ENCODE assay signal across 10 cellular contexts in the genomic region with DNA sequence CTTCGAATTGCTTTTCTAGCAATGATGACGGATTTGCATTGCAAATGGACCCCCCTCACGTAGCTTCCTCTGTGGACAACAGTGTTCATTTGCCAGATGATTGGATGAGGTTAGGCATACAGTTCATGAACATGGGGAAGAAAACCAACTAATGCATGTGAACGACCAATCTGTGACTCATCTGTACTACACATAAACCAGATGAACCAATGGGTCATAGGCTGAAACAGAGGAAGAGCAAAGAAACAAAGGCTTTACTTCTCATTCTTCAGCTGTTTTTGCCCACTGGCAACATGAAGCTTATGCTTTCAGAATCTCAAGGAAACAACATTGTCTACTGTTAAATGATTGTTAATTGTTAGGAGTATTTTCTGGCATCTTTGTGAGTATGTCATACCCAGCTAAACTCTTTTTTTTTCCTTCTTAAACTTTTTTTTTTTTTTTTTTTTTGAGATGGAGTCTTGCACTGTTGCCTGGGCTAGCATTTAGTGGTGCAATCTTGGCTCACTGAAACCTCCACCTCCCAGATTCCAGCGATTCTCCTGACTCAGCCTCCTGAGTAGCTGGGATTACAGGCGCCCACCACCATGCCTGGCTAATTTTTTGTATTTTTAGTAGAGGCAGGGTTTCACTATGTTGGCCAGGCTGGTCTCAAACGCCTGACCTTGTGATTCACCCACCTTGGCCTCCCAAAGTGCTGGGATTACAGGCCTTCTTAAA. TPM values are rescaled to one million over a fixed set of nuclear protein-coding genes. Genes with fewer than 3 reads are reported as not detected.
DNase-seq lines count a peak whose midpoint lies in the region; ATAC-seq and TF ChIP-seq lines count a peak whose summit lies in the region.
"Had no signal": no experiment of that assay in that cellular context is flagged by ENCODE, and none has a peak within 500 bp of the region (broad histone marks: within the 10 kb centered on the region; RNA-seq: fewer than 3 reads in every experiment).

No MANE protein-coding gene starts in this region.

- CTCF ChIA-PET in HCT116 (lab: Charles Lee), result no interaction called here

- intact Hi-C loops in HCT116 (cut with micrococcal nuclease) (no loop called here), dorsolateral prefrontal cortex (cut with DNase I) (no loop called here)

- peaks cover 0 to 12% of the 10 kb centered on the region in 2 experiments; a peak in 2 of 4 replicates for H3K4me1 ChIP-seq in HCT116 (ENCODE audit: control insufficient read depth in 1 of 2, insufficient read depth in 2 of 2, low read length in 2 of 2)
- peaks cover 52% of the 10 kb centered on the region for H3K4me1 ChIP-seq in SJSA1 (replicated peaks)
- H3K4me1 ChIP-seq in fibroblast of lung (ENCODE audit: control insufficient read depth, extremely low read depth, insufficient read depth, low read length), result peaks cover 29% of the 10 kb centered on the region
- H3K4me1 ChIP-seq in subcutaneous abdominal adipose tissue (ENCODE audit: control insufficient read depth in 5 of 5, insufficient read depth in 5 of 5, low read length in 5 of 5), result peaks cover 0 to 52% (median 36%) of the 10 kb centered on the region in 5 donors

- H3K4me3 ChIP-seq in HCT116 (replicated peaks in 1 of 2; ENCODE audit: low read depth in 1 of 2, low read length in 2 of 2) (no peak overlapping the region), SJSA1 (no peak overlapping the region), fibroblast of lung (replicated peaks in 1 of 4; ENCODE audit: control extremely low read depth in 1 of 4, insufficient read depth in 1 of 4, low read depth in 3 of 4, low read length in 4 of 4) (no peak overlapping the region), subcutaneous abdominal adipose tissue (ENCODE audit: low read depth in 1 of 5, low read length in 5 of 5) (no peak overlapping the region), dorsolateral prefrontal cortex (peak overlapping the region in 1 of 59 donors; percentile 2)
- H3K4me3 ChIP-seq: gastroesophageal sphincter had no signal

- no peak for TF ChIP-seq POLR2A in HCT116 (IDR thresholded peaks at IDR 0.05; ENCODE audit: borderline replicate concordance, extremely low read depth, insufficient read depth, insufficient read length)

- H3K27me3 ChIP-seq in HCT116 (ENCODE audit: insufficient read depth, low read length), result no peaks in the 10 kb centered on the region
- H3K27me3 ChIP-seq in SJSA1 (replicated peaks), result no peaks in the 10 kb centered on the region
- no peaks in the 10 kb centered on the region for H3K27me3 ChIP-seq in fibroblast of lung (ENCODE audit: control insufficient read depth, insufficient read depth, low read length)
- H3K27me3 ChIP-seq in subcutaneous abdominal adipose tissue (ENCODE audit: control insufficient read depth in 5 of 5, insufficient read depth in 4 of 5, low read length in 5 of 5), result no peaks in the 10 kb centered on the region
- no peaks in the 10 kb centered on the region for H3K27me3 ChIP-seq in dorsolateral prefrontal cortex
- H3K27me3 ChIP-seq: gastroesophageal sphincter had no signal

- H3K9me2 ChIP-seq in HCT116 (ENCODE audit: insufficient read depth), result no peaks in the 10 kb centered on the region

- no peak for ATAC-seq in HCT116
- ATAC-seq: gastroesophageal sphincter had no signal

- RAD21 ChIA-PET in HCT116 (lab: Charles Lee; ENCODE audit: low non-redundant PET in 1 of 2, low total read pairs in 2 of 2, uncharacterized antibody in 2 of 2, unreplicated experiment in 2 of 2), result no interaction called here

- H3K27ac ChIP-seq in HCT116 (ENCODE audit: low read depth, low read length) (no peak overlapping the region), SJSA1 (peak overlapping the region; percentile 6; the same call in 1 of the 2 replicates), fibroblast of lung (ENCODE audit: insufficient read depth, low read length) (peak overlapping the region; percentile 61), subcutaneous abdominal adipose tissue (ENCODE audit: low read depth, low read length) (peak overlapping the region; percentile 78), dorsolateral prefrontal cortex (peak overlapping the region in 3 of 59 donors; percentile 15 to 36 (median 32))

- DNase-seq in HCT116 (ENCODE audit: low read depth, low spot score) (no peak), SJSA1 (ENCODE audit: low read depth in 1 of 2, low spot score in 2 of 2) (peak in 1 of 2 experiments; percentile 50), fibroblast of lung (ENCODE audit: low read depth in 2 of 2) (peak; percentile 94 to 96), NCI-H2107 (lab: John Stamatoyannopoulos, UW) (no peak), dorsolateral prefrontal cortex (no peak)
- DNase-seq in stimulated activated CD4-positive, alpha-beta T cell treated with anti-CD3 and anti-CD28 coated beads, Interleukin-4, amount 100 ng/mL, for 4 hours, result no peak
- DNase-seq: activated CD4-positive, alpha-beta memory T cell treated with anti-CD3 and anti-CD28 coated beads, Interleukin-2, amount 10 ng/mL, durations not matched to agents 7 days and 5 days; small intestine had no signal

- no peak overlapping the region for H3K9ac ChIP-seq in HCT116 (ENCODE audit: low read length)
- H3K9ac ChIP-seq in fibroblast of lung (ENCODE audit: insufficient read depth, low read length), result no peak overlapping the region
- H3K9ac ChIP-seq in subcutaneous abdominal adipose tissue (ENCODE audit: low read length in 5 of 5), result peak overlapping the region in 1 of 5 donors; percentile 54

- H3K4me2 ChIP-seq in HCT116 (ENCODE audit: low read length), result no peak overlapping the region
- H3K4me2 ChIP-seq in fibroblast of lung (ENCODE audit: extremely low read depth, insufficient read depth, low read length), result peak overlapping the region; percentile 33

- no TSS peak for BruUV-seq in HCT116 (replicated peaks; lab: Mats Ljungman, UMichigan)

- no peaks in the 10 kb centered on the region for H3K36me3 ChIP-seq in HCT116 (ENCODE audit: control insufficient read depth in 1 of 2, insufficient read depth in 2 of 2, low read length in 2 of 2)
- peaks cover 16% of the 10 kb centered on the region for H3K36me3 ChIP-seq in SJSA1
- H3K36me3 ChIP-seq in fibroblast of lung (ENCODE audit: control insufficient read depth, insufficient read depth, low read length), result no peaks in the 10 kb centered on the region
- no peaks in the 10 kb centered on the region for H3K36me3 ChIP-seq in subcutaneous abdominal adipose tissue (ENCODE audit: control insufficient read depth in 5 of 5, insufficient read depth in 5 of 5, low read length in 5 of 5)
- H3K36me3 ChIP-seq: gastroesophageal sphincter had no signal

- POLR2A ChIA-PET in HCT116 (lab: Charles Lee), result no interaction called here

- H2AFZ ChIP-seq in HCT116 (ENCODE audit: low read depth, low read length, poor library complexity, severe bottlenecking) (peak overlapping the region; percentile 27), fibroblast of lung (ENCODE audit: low read length) (no peak overlapping the region)

- no peaks in the 10 kb centered on the region for H3K9me3 ChIP-seq in HCT116 (ENCODE audit: control insufficient read depth in 1 of 2, insufficient read depth in 1 of 2, low read depth in 1 of 2, low read length in 2 of 2)
- H3K9me3 ChIP-seq in SJSA1 (replicated peaks), result no peaks in the 10 kb centered on the region
- H3K9me3 ChIP-seq in fibroblast of lung (ENCODE audit: control insufficient read depth, insufficient read depth, low read depth, low read length), result no peaks in the 10 kb centered on the region
- no peaks in the 10 kb centered on the region for H3K9me3 ChIP-seq in subcutaneous abdominal adipose tissue (ENCODE audit: control insufficient read depth in 5 of 5, low read length in 5 of 5)
- H3K9me3 ChIP-seq: gastroesophageal sphincter had no signal

- TF ChIP-seq CTCF in HCT116 (IDR thresholded peaks at IDR 0.05 in 2 of 3, conservative IDR thresholded peaks at IDR 0.05 in 1 of 3; ENCODE audit: borderline replicate concordance in 1 of 3, insufficient read depth in 1 of 3, low read depth in 2 of 3, low read length in 2 of 3), result no peak
- TF ChIP-seq CTCF in fibroblast of lung (conservative IDR thresholded peaks at IDR 0.05 in 1 of 2, IDR thresholded peaks at IDR 0.05 in 1 of 2; ENCODE audit: low read depth in 1 of 2, low read length in 2 of 2), result no peak
- no peak for TF ChIP-seq CTCF in dorsolateral prefrontal cortex (IDR thresholded peaks at IDR 0.05 in 54 of 56, conservative IDR thresholded peaks at IDR 0.05 in 2 of 56; ENCODE audit: low read depth in 1 of 56, partially characterized antibody in 56 of 56)

- TF ChIP-seq RAD21 in HCT116 (IDR thresholded peaks at IDR 0.05; ENCODE audit: low read depth), result no peak

- H3K79me2 ChIP-seq in HCT116 (ENCODE audit: insufficient read depth, low read length), result no peaks in the 10 kb centered on the region
- H3K79me2 ChIP-seq in fibroblast of lung (ENCODE audit: control insufficient read depth, insufficient read depth, low read length), result no peaks in the 10 kb centered on the region

- H4K20me1 ChIP-seq in HCT116 (ENCODE audit: insufficient read depth), result no peaks in the 10 kb centered on the region
- H4K20me1 ChIP-seq in fibroblast of lung (ENCODE audit: control insufficient read depth, extremely low read depth, insufficient read depth, low read length), result no peaks in the 10 kb centered on the region

RNA-seq across cellular contexts. Expression of gene EFEMP1, which starts 35.5 kb away (rescaled TPM):
- total RNA-seq in HCT116 (2021; ENCODE audit: unreplicated experiment) (0.34 TPM), fibroblast of lung (467 and 615 TPM in 2 replicates), dorsolateral prefrontal cortex (100 to 1,000 TPM in 28 of 120 experiments, 10 to 100 TPM in 92; 30.0 to 193 (median 79.6) TPM)
- not detected in 2 replicates for polyA plus RNA-seq in HCT116 (2012)
- 283 and 287 TPM in 2 replicates for total RNA-seq in SJSA1 (2014; rRNA removed; shearing (Covaris generic))
- polyA plus RNA-seq in fibroblast of lung, result 406 and 724 TPM in 2 replicates
- 212 and 335 TPM in 2 replicates for polyA plus RNA-seq in fibroblast of lung (2012)
- 206 and 268 TPM in 2 replicates for polyA minus RNA-seq in fibroblast of lung (ENCODE audit: low replicate concordance)
- total RNA-seq: activated CD4-positive, alpha-beta memory T cell treated with anti-CD3 and anti-CD28 coated beads, Interleukin-2, amount 10 ng/mL, durations not matched to agents 7 days and 5 days had no signal

Comparison
In these comparisons a context has a peak if more than half of its experiments do, and no peak if none do; other contexts are left out.
1. DNase-seq: peak in fibroblast of lung (2 of 2); none in HCT116 (single experiment), NCI-H2107 (single experiment), stimulated activated CD4-positive, alpha-beta T cell treated with anti-CD3 and anti-CD28 coated beads, Interleukin-4, amount 100 ng/mL, for 4 hours (0 of 2) and dorsolateral prefrontal cortex (0 of 10).
2. RNA of gene EFEMP1, which starts 35.5 kb away (total RNA-seq): 467 to 615 TPM in fibroblast of lung, 283 to 287 TPM in SJSA1 and 30.0 to 193 TPM in dorsolateral prefrontal cortex; 0.34 TPM in HCT116 (single experiment); every median in the first group is over 10 times any median in the second.